In genomic region chr5:77546-77945, GRCh38 we compare ENCODE assay signal across 20 cellular contexts. TPM values are rescaled to one million over a fixed set of nuclear protein-coding genes. Genes with fewer than 3 reads are reported as not detected.
A peak's percentile ranks its signal among the peaks of the same experiment; 100 is the strongest.
DNase-seq lines count a peak whose midpoint lies in the region; ATAC-seq and TF ChIP-seq lines count a peak whose summit lies in the region.
"Had no signal": no experiment of that assay in that cellular context is flagged by ENCODE, and none has a peak within 500 bp of the region (broad histone marks: within the 10 kb centered on the region; RNA-seq: fewer than 3 reads in every experiment).

No MANE protein-coding gene starts in this region.

- no peak overlapping the region for H2BK12ac ChIP-seq in neuronal stem cell (ENCODE audit: low read length)

- H3K4me2 ChIP-seq in neuronal stem cell (ENCODE audit: insufficient read depth, low read length, poor library complexity, severe bottlenecking): no peak overlapping the region
- H3K4me2 ChIP-seq in PC-9: no peak overlapping the region

- peak overlapping the region; percentile 48 for H3K18ac ChIP-seq in neuronal stem cell (ENCODE audit: low read length)

- peaks cover 7% of the 10 kb centered on the region for H3K27me3 Mint-ChIP-seq in brain

- H3K23ac ChIP-seq in neuronal stem cell (ENCODE audit: low read depth, low read length, poor library complexity): no peak overlapping the region

- no peaks in the 10 kb centered on the region for H3K36me3 Mint-ChIP-seq in brain
- H3K36me3 Mint-ChIP-seq: CD8-positive, alpha-beta memory T cell had no signal

- CTCF ChIA-PET in PC-9 (lab: Charles Lee): no interaction called here

- peak overlapping the region; percentile 76 for H3K27ac ChIP-seq in neuronal stem cell (replicated peaks; ENCODE audit: low read length)
- H3K27ac ChIP-seq in PC-9: no peak overlapping the region
- H3K27ac ChIP-seq: BLaER1 treated with 17β-estradiol and CSF1 and Interleukin-3, amounts not matched to agents 10 nM and 100 nM had no signal

- no peaks in the 10 kb centered on the region for H3K27me3 ChIP-seq in H7 (ENCODE audit: control insufficient read depth, insufficient read depth, low read length)
- no peaks in the 10 kb centered on the region for H3K27me3 ChIP-seq in neuronal stem cell (ENCODE audit: control insufficient read depth in 3 of 3, insufficient read depth in 3 of 3, low read depth in 1 of 3, low read length in 3 of 3)
- peaks cover 100% of the 10 kb centered on the region for H3K27me3 ChIP-seq in PC-9 (ENCODE audit: insufficient read depth, low read depth)

- H3K9ac ChIP-seq in neuronal stem cell (ENCODE audit: low read depth, low read length, poor library complexity): no peak overlapping the region
- H3K9ac ChIP-seq: BLaER1 treated with 17β-estradiol and CSF1 and Interleukin-3, amounts not matched to agents 10 nM and 100 nM had no signal

- H3K79me2 ChIP-seq in PC-9 (ENCODE audit: low read depth): no peaks in the 10 kb centered on the region

- no TSS peak for BruUV-seq in PC-9 (replicated peaks; lab: Mats Ljungman, UMichigan)

- H3K4me3 Mint-ChIP-seq in brain: no peak overlapping the region
- H3K4me3 Mint-ChIP-seq: CD8-positive, alpha-beta memory T cell; H9 had no signal

- H3K36me3 ChIP-seq in H7 (replicated peaks; ENCODE audit: control insufficient read depth, insufficient read depth, low read length) (no peaks in the 10 kb centered on the region), neuronal stem cell (replicated peaks in 1 of 2; ENCODE audit: control insufficient read depth in 2 of 2, insufficient read depth in 2 of 2, low read length in 2 of 2) (peaks cover 0 to 6% of the 10 kb centered on the region in 2 donors), PC-9 (ENCODE audit: low read depth) (no peaks in the 10 kb centered on the region)
- H3K36me3 ChIP-seq: BLaER1 treated with 17β-estradiol and CSF1 and Interleukin-3, amounts not matched to agents 10 nM and 100 nM had no signal

- DNase-seq in AG20443 (ENCODE audit: low spot score): peak; percentile 9
- DNase-seq in H7: peak; percentile 50
- no peak for DNase-seq in neuronal stem cell (ENCODE audit: low spot score)
- DNase-seq in activated gamma-delta T cell (lab: John Stamatoyannopoulos, UW): no peak
- DNase-seq in T-helper 2 cell: no peak
- no peak for DNase-seq in PC-9
- DNase-seq: CD8-positive, alpha-beta memory T cell; H9; NCI-H1105; NCI-H1694 treated with DMSO at 0.1 percent for 48 hours; NCI-H2171; OCI-M1; RPMI8226; SHP77 treated with DMSO at 0.1 percent for 48 hours; T-helper 1 cell had no signal

- H4K20me1 ChIP-seq in PC-9 (ENCODE audit: insufficient read depth): no peaks in the 10 kb centered on the region; the same call in 1 of the 2 replicates

- no peaks in the 10 kb centered on the region for H3K79me1 ChIP-seq in neuronal stem cell (ENCODE audit: low read depth, low read length)

- no peak for ATAC-seq in GM18858 (IDR thresholded peaks at IDR 0.05; ENCODE audit: unreplicated experiment)
- ATAC-seq: K562, SK-N-SH treated with all-trans-retinoic acid at 6 μM for 48 hours had no signal

- intact Hi-C loops in PC-9 (cut with micrococcal nuclease; ENCODE audit: unreplicated experiment): no loop called here

- no peaks in the 10 kb centered on the region for H3K9me3 Mint-ChIP-seq in brain
- H3K9me3 Mint-ChIP-seq: H9 had no signal

- H2BK5ac ChIP-seq in neuronal stem cell (ENCODE audit: low read length): no peak overlapping the region

- POLR2A ChIA-PET in PC-9 (lab: Charles Lee; ENCODE audit: unreplicated experiment): no interaction called here

- H2AFZ ChIP-seq in neuronal stem cell (ENCODE audit: low read length) (no peak overlapping the region), PC-9 (no peak overlapping the region)

- no peaks in the 10 kb centered on the region for H3K9me2 ChIP-seq in PC-9 (ENCODE audit: insufficient read depth)

- no peak overlapping the region for H4K91ac ChIP-seq in neuronal stem cell (ENCODE audit: low read depth, low read length, poor library complexity)

- H3K4me1 ChIP-seq in neuronal stem cell (ENCODE audit: control insufficient read depth in 2 of 2, insufficient read depth in 1 of 2, low read depth in 1 of 2, low read length in 2 of 2) (peaks cover 52 to 61% of the 10 kb centered on the region in 2 donors), PC-9 (replicated peaks; ENCODE audit: insufficient read depth) (no peaks in the 10 kb centered on the region)

- H2BK120ac ChIP-seq in neuronal stem cell (ENCODE audit: low read depth, low read length): peak overlapping the region; percentile 16

- H3K14ac ChIP-seq in neuronal stem cell (ENCODE audit: low read length): no peak overlapping the region

- no CpG with 5 or more reads among the region's 10 CpGs for WGBS in neuronal stem cell (ENCODE audit: extremely low coverage in 2 of 2, insufficient read length in 2 of 2, insufficient replicate concordance in 1 of 2), 2 donors

- no peak overlapping the region for H2BK15ac ChIP-seq in neuronal stem cell (ENCODE audit: low read length)

- H3K4ac ChIP-seq in neuronal stem cell (ENCODE audit: low read length): no peak overlapping the region

- H3K4me1 Mint-ChIP-seq in brain: peaks cover 64% of the 10 kb centered on the region
- H3K4me1 Mint-ChIP-seq: CD8-positive, alpha-beta memory T cell had no signal

- H4K8ac ChIP-seq in neuronal stem cell (ENCODE audit: low read depth, low read length): no peak overlapping the region

- H3K4me3 ChIP-seq in H7 (ENCODE audit: insufficient read depth, low read depth, low read length): no peak overlapping the region
- no peak overlapping the region for H3K4me3 ChIP-seq in neuronal stem cell (ENCODE audit: low read length in 2 of 2)
- no peak overlapping the region for H3K4me3 ChIP-seq in PC-9
- H3K4me3 ChIP-seq: BLaER1 treated with 17β-estradiol and CSF1 and Interleukin-3, amounts not matched to agents 10 nM and 100 nM; K562 had no signal

- peak overlapping the region in 4 of 5 experiments; percentile 18 to 88 (median 73) for H3K27ac Mint-ChIP-seq in brain
- H3K27ac Mint-ChIP-seq: CD8-positive, alpha-beta memory T cell had no signal

- peak overlapping the region; percentile 10 for H2AK5ac ChIP-seq in neuronal stem cell (ENCODE audit: low read depth, low read length)

- TF ChIP-seq CTCF in brain (conservative IDR thresholded peaks at IDR 0.05): no peak
- TF ChIP-seq CTCF in PC-9 (conservative IDR thresholded peaks at IDR 0.05): no peak

- no peaks in the 10 kb centered on the region for H3K9me3 ChIP-seq in neuronal stem cell (replicated peaks in 1 of 2; ENCODE audit: control insufficient read depth in 2 of 2, insufficient read depth in 1 of 2, low read depth in 1 of 2, low read length in 2 of 2)
- no peaks in the 10 kb centered on the region for H3K9me3 ChIP-seq in PC-9 (ENCODE audit: insufficient read depth, low read depth)
- H3K9me3 ChIP-seq: BLaER1 treated with 17β-estradiol and CSF1 and Interleukin-3, amounts not matched to agents 10 nM and 100 nM had no signal

- no peaks in the 10 kb centered on the region for H3F3A ChIP-seq in PC-9 (ENCODE audit: insufficient read depth, low read depth)

RNA-seq across cellular contexts. Expression of gene PLEKHG4B, which starts 14.4 kb away (rescaled TPM):
- 25.2 and 34.1 TPM in 2 replicates for total RNA-seq in H7 (2014; rRNA removed; shearing (Covaris generic))
- polyA plus RNA-seq in brain (ENCODE audit: insufficient read depth, low read depth, low replicate concordance): 23.0 TPM
- 46.5 TPM for polyA plus RNA-seq in neuronal stem cell (2013, experiment 1 of 2)
- polyA plus RNA-seq in neuronal stem cell (2013, experiment 2 of 2): 48.4 TPM
- total RNA-seq in PC-9 (2021): not detected in 2 replicates
- total RNA-seq: CD8-positive, alpha-beta memory T cell had no signal
- polyA plus RNA-seq: CD8-positive, alpha-beta memory T cell; K562 had no signal

Comparison
In these comparisons a context has a peak if more than half of its experiments do, and no peak if none do; other contexts are left out.
1. DNase-seq: peak in AG20443 (single experiment) and H7 (single experiment); none in neuronal stem cell (single experiment), activated gamma-delta T cell (single experiment), T-helper 2 cell (0 of 5) and PC-9 (0 of 2).
2. RNA of gene PLEKHG4B, which starts 14.4 kb away (total RNA-seq): 25.2 to 34.1 TPM in H7; not detected in PC-9; every median in the first group is over 10 times any median in the second.